In the genomic region with DNA sequence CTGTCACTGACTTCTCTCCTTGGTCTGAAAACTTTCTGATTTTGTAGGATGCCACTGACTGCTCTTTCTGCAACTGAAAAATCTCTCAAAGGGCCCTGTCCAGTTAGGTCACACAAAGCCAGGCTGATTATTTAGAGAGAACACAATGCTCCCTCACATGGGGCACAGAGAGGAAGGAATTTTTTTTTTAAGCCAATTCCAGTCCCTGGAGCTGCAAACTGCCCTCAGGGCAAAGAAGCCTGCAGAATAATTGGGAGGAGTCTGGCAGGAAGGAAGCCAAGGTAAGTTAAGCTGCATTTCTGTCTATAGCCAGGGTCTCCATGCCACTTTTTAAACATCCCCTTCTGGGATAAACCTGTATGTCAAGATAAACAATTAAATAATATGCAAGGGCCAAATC, we compare ENCODE assay signal across 16 cellular contexts.
DNase-seq lines count a peak whose midpoint lies in the region; ATAC-seq and TF ChIP-seq lines count a peak whose summit lies in the region.
"Had no signal": no experiment of that assay in that cellular context is flagged by ENCODE, and none has a peak within 500 bp of the region (broad histone marks: within the 10 kb centered on the region; RNA-seq: fewer than 3 reads in every experiment).

No MANE protein-coding gene starts in this region.

- no peak overlapping the region for H3K27ac ChIP-seq in H9 (ENCODE audit: insufficient read length, low read depth, low read length)
- H3K27ac ChIP-seq in VCaP: peak overlapping the region; percentile 61
- peak overlapping the region in 2 of 12 donors; percentile 18 to 22 for H3K27ac ChIP-seq in heart left ventricle
- H3K27ac ChIP-seq: adrenal gland, thoracic aorta had no signal

- no peak overlapping the region for H2BK120ac ChIP-seq in H9 (ENCODE audit: low read depth, low read length, poor library complexity, severe bottlenecking)

- H2BK5ac ChIP-seq in H9 (ENCODE audit: insufficient read length, low read length): no peak overlapping the region

- H3K4me2 ChIP-seq in H9 (ENCODE audit: insufficient read depth, insufficient read length, low read length): no peak overlapping the region

- H4K5ac ChIP-seq in H9 (ENCODE audit: insufficient read length, low read depth, low read length): no peak overlapping the region

- H3K4me3 ChIP-seq in heart left ventricle: no peak overlapping the region
- H3K4me3 ChIP-seq: adrenal gland, thoracic aorta had no signal

- no peak overlapping the region for H4K91ac ChIP-seq in H9 (ENCODE audit: insufficient read length, low read depth, low read length)

- no peak overlapping the region for H4K8ac ChIP-seq in H9 (replicated peaks; ENCODE audit: insufficient read length, low read depth, low read length)

- no peaks in the 10 kb centered on the region for H3K79me1 ChIP-seq in H9 (ENCODE audit: insufficient read depth, low read depth, low read length, poor library complexity, severe bottlenecking)

- TF ChIP-seq CTCF in H9 (conservative IDR thresholded peaks at IDR 0.05) (no peak), VCaP (conservative IDR thresholded peaks at IDR 0.05) (no peak), heart left ventricle (IDR thresholded peaks at IDR 0.05) (no peak), mesothelial cell of epicardium (IDR thresholded peaks at IDR 0.05; ENCODE audit: unreplicated experiment) (no peak)

- H3K4me3 Mint-ChIP-seq in H9 (no peak overlapping the region), mesothelial cell of epicardium (no peak overlapping the region)
- H3K4me3 Mint-ChIP-seq: activated T-helper 17 cell treated with anti-CD3 and anti-CD28 coated beads, Interleukin-2, amount 50 U/mL, for 72 hours; B cell had no signal

- DNase-seq in H9: peak; percentile 43
- no peak for DNase-seq in heart left ventricle
- no peak for DNase-seq in sciatic nerve (ENCODE audit: low spot score)
- no peak for DNase-seq in mesothelial cell of epicardium (ENCODE audit: low spot score in 2 of 2, unreplicated experiment in 2 of 2)
- DNase-seq in activated effector memory CD4-positive, alpha-beta T cell treated with Interleukin-2 at 50 U/mL for 16 hours: no peak
- DNase-seq: adrenal gland; NCI-H1436 treated with DMSO at 0.1 percent for 48 hours; NCI-H446 treated with DMSO at 0.1 percent for 48 hours; OCI-M1; stimulated activated CD4-positive, alpha-beta T cell treated with anti-CD3 and anti-CD28 coated beads, Interleukin-4, amount 100 ng/mL, for 24 hours; stimulated activated CD8-positive, alpha-beta memory T cell treated with anti-CD3 and anti-CD28 coated beads, Interleukin-4, amount 100 ng/mL, for 48 hours had no signal

- H3K18ac ChIP-seq in H9 (ENCODE audit: insufficient read length, low read depth, low read length): no peak overlapping the region

- no peaks in the 10 kb centered on the region for H3K27me3 ChIP-seq in H9 (ENCODE audit: insufficient read depth, low read length)
- H3K27me3 ChIP-seq in heart left ventricle: no peaks in the 10 kb centered on the region
- H3K27me3 ChIP-seq: adrenal gland had no signal

- H2AK5ac ChIP-seq in H9 (ENCODE audit: insufficient read length, low read length): no peak overlapping the region

- H3K23ac ChIP-seq in H9 (ENCODE audit: insufficient read length, low read depth, low read length): no peak overlapping the region

- no peak overlapping the region for H3K27ac Mint-ChIP-seq in H9
- H3K27ac Mint-ChIP-seq in mesothelial cell of epicardium: no peak overlapping the region
- H3K27ac Mint-ChIP-seq: activated T-helper 17 cell treated with anti-CD3 and anti-CD28 coated beads, Interleukin-2, amount 50 U/mL, for 72 hours; B cell had no signal

- H3K4me1 ChIP-seq in H9 (ENCODE audit: insufficient read depth, low read length) (no peaks in the 10 kb centered on the region), heart left ventricle (peaks cover 0 to 14% (median 3%) of the 10 kb centered on the region in 12 donors)
- H3K4me1 ChIP-seq: adrenal gland had no signal

- H3K14ac ChIP-seq in H9 (ENCODE audit: insufficient read depth, low read length): no peak overlapping the region

- H3K9me3 ChIP-seq in H9 (ENCODE audit: control insufficient read depth, low read depth, low read length) (no peaks in the 10 kb centered on the region), heart left ventricle (no peaks in the 10 kb centered on the region)
- H3K9me3 ChIP-seq: adrenal gland, thoracic aorta had no signal

- H3K9me3 Mint-ChIP-seq in H9 (no peaks in the 10 kb centered on the region; a peak in 1 of 5 replicates), mesothelial cell of epicardium (no peaks in the 10 kb centered on the region)
- H3K9me3 Mint-ChIP-seq: activated T-helper 17 cell treated with anti-CD3 and anti-CD28 coated beads, Interleukin-2, amount 50 U/mL, for 72 hours had no signal

- H3T11ph ChIP-seq in H9 (ENCODE audit: low read length): no peak overlapping the region

- H2BK12ac ChIP-seq in H9 (ENCODE audit: insufficient read length, low read depth, low read length): no peak overlapping the region

- no peak overlapping the region for H2AFZ ChIP-seq in H9 (ENCODE audit: low read length)

- H3K4ac ChIP-seq in H9 (ENCODE audit: low read depth, low read length): no peak overlapping the region

- intact Hi-C loops in heart left ventricle (cut with DNase I): no loop called here
- intact Hi-C loops in sciatic nerve (cut with DNase I): no loop called here

- no peak overlapping the region for H3K56ac ChIP-seq in H9 (ENCODE audit: insufficient read length, low read depth, low read length)

- no peaks in the 10 kb centered on the region for H4K20me1 ChIP-seq in H9 (ENCODE audit: control insufficient read depth, insufficient read depth, insufficient read length)

- no peak overlapping the region for H2BK15ac ChIP-seq in H9 (ENCODE audit: low read depth, low read length)

- H3K36me3 ChIP-seq in heart left ventricle: no peaks in the 10 kb centered on the region
- H3K36me3 ChIP-seq: adrenal gland, thoracic aorta had no signal

- H3K27me3 Mint-ChIP-seq in H9 (ENCODE audit: low read depth) (no peaks in the 10 kb centered on the region; the same call in 1 of the 2 replicates), mesothelial cell of epicardium (ENCODE audit: low read depth) (peaks cover 4% of the 10 kb centered on the region)

- H3K9ac ChIP-seq in H9 (ENCODE audit: extremely low read depth, insufficient read length, low read length): no peak overlapping the region

- no peaks in the 10 kb centered on the region for H3K36me3 Mint-ChIP-seq in H9 (ENCODE audit: insufficient read depth in 1 of 3, low read depth in 3 of 3)
- no peaks in the 10 kb centered on the region for H3K36me3 Mint-ChIP-seq in mesothelial cell of epicardium

- no peaks in the 10 kb centered on the region for H3K23me2 ChIP-seq in H9 (ENCODE audit: insufficient read length, low read depth, low read length, poor library complexity, severe bottlenecking)

- H3K4me1 Mint-ChIP-seq in H9 (peaks cover 9 to 22% of the 10 kb centered on the region in 2 experiments), mesothelial cell of epicardium (peaks cover 25% of the 10 kb centered on the region)
- H3K4me1 Mint-ChIP-seq: activated T-helper 17 cell treated with anti-CD3 and anti-CD28 coated beads, Interleukin-2, amount 50 U/mL, for 72 hours; B cell had no signal

- no peak for TF ChIP-seq POLR2A in heart left ventricle (IDR thresholded peaks at IDR 0.05)

- no peaks in the 10 kb centered on the region for H3K79me2 ChIP-seq in H9 (ENCODE audit: insufficient read depth, low read length)

- H2BK20ac ChIP-seq in H9 (ENCODE audit: low read depth, low read length, poor library complexity, severe bottlenecking): no peak overlapping the region

- ATAC-seq in heart left ventricle (peak in 3 of 4 donors; percentile 32 to 71 (median 63)), sciatic nerve (peak; percentile 18), HG02798 (IDR thresholded peaks at IDR 0.05; ENCODE audit: poor library complexity, unreplicated experiment) (no peak)
- ATAC-seq: activated T-helper 17 cell treated with anti-CD3 and anti-CD28 coated beads, Interleukin-2, amount 50 U/mL, for 72 hours had no signal
